ENCODE assay signal across 1 cellular context in genomic region chr12:103665971-103666370, GRCh38.
TF ChIP-seq lines count a peak whose summit lies in the region.

No MANE protein-coding gene starts in this region.

TF ChIP-seq in GM23338, 12 proteins besides CTCF, POLR2A, EP300 and RAD21 (continued from another document):
- no peak for TF ChIP-seq ZNF462 (CRISPR knock-in tag; IDR thresholded peaks at IDR 0.05)
- TF ChIP-seq JUNB (IDR thresholded peaks at IDR 0.05; ENCODE audit: unreplicated experiment) = no peak
- no peak for TF ChIP-seq CREB1 (CRISPR knock-in tag; IDR thresholded peaks at IDR 0.05; ENCODE audit: low read depth)
- no peak for TF ChIP-seq REST (IDR thresholded peaks at IDR 0.05; ENCODE audit: unreplicated experiment)
- TF ChIP-seq EZH2phosphoT487 (IDR thresholded peaks at IDR 0.05; ENCODE audit: unreplicated experiment) = no peak
